ENCODE assay signal across 10 cellular contexts in genomic region chr19:38675611-38676010, GRCh38. TPM values are rescaled to one million over a fixed set of nuclear protein-coding genes. Genes with fewer than 3 reads are reported as not detected.
A peak's percentile ranks its signal among the peaks of the same experiment; 100 is the strongest.
DNase-seq lines count a peak whose midpoint lies in the region; ATAC-seq, FAIRE-seq and TF ChIP-seq lines count a peak whose summit lies in the region.
"Had no signal": no experiment of that assay in that cellular context is flagged by ENCODE, and none has a peak within 500 bp of the region (broad histone marks: within the 10 kb centered on the region; RNA-seq: fewer than 3 reads in every experiment).

No MANE protein-coding gene starts in this region.

- H3K27ac ChIP-seq in astrocyte (ENCODE audit: low read depth, low read length) (peak overlapping the region; percentile 46), lower lobe of right lung (peak overlapping the region; percentile 73), thymus (ENCODE audit: low read depth) (peak overlapping the region; percentile 90)

- intact Hi-C loops in lower lobe of right lung (cut with DNase I): no loop called here

- TF ChIP-seq CTCF in astrocyte (IDR thresholded peaks at IDR 0.05; ENCODE audit: insufficient read depth, low read depth, low read length) (no peak), lower lobe of right lung (IDR thresholded peaks at IDR 0.05) (no peak)

- no peak overlapping the region for H3K4me3 Mint-ChIP-seq in T-helper 1 cell treated with Interleukin-12 subunit alpha and Interleukin-12 subunit beta and Interleukin-4 antibody, amounts not matched to agents 30 μg/mL and 1 μg/mL, for 36 hours
- H3K4me3 Mint-ChIP-seq in astrocyte (ENCODE audit: unreplicated experiment): no peak overlapping the region

- peaks cover 16% of the 10 kb centered on the region for H3K36me3 ChIP-seq in astrocyte (ENCODE audit: insufficient read depth, low read length)
- peaks cover 14% of the 10 kb centered on the region for H3K36me3 ChIP-seq in lower lobe of right lung
- no peaks in the 10 kb centered on the region for H3K36me3 ChIP-seq in thymus (ENCODE audit: control insufficient read depth, insufficient read depth)

- no peaks in the 10 kb centered on the region for H3K27me3 Mint-ChIP-seq in T-helper 1 cell treated with Interleukin-12 subunit alpha and Interleukin-12 subunit beta and Interleukin-4 antibody, amounts not matched to agents 30 μg/mL and 1 μg/mL, for 36 hours (ENCODE audit: low read depth)
- no peaks in the 10 kb centered on the region for H3K27me3 Mint-ChIP-seq in astrocyte (ENCODE audit: low read depth, unreplicated experiment)

- DNase-seq in T-helper 1 cell: no peak
- DNase-seq in astrocyte (ENCODE audit: low read depth): no peak
- DNase-seq in lower lobe of right lung: no peak
- no peak for DNase-seq in NCI-H1092 treated with DMSO at 0.1 percent for 48 hours (lab: John Stamatoyannopoulos, UW)
- no peak for DNase-seq in middle frontal gyrus (ENCODE audit: extremely low spot score, low spot score)
- DNase-seq: activated CD4-positive, alpha-beta T cell treated with anti-CD3 and anti-CD28 coated beads for 48 hours had no signal

- H3K79me2 ChIP-seq in astrocyte (ENCODE audit: insufficient read depth, low read length): peaks cover 96% of the 10 kb centered on the region

- peaks cover 88% of the 10 kb centered on the region for H4K20me1 ChIP-seq in astrocyte (ENCODE audit: insufficient read depth, low read length)

- 80% methylated on average over 5 of the region's 5 CpGs for WGBS in thymus

- H2AFZ ChIP-seq in astrocyte (ENCODE audit: low read depth, low read length): no peak overlapping the region

- peak; percentile 54 to 57 for ATAC-seq in lower lobe of right lung
- no peak for ATAC-seq in HG03520 (IDR thresholded peaks at IDR 0.05; ENCODE audit: unreplicated experiment)

- H3K4me2 ChIP-seq in astrocyte (ENCODE audit: low read length): peak overlapping the region; percentile 66

- peaks cover 63% of the 10 kb centered on the region for H3K4me1 Mint-ChIP-seq in T-helper 1 cell treated with Interleukin-12 subunit alpha and Interleukin-12 subunit beta and Interleukin-4 antibody, amounts not matched to agents 30 μg/mL and 1 μg/mL, for 36 hours (ENCODE audit: low read depth)
- H3K4me1 Mint-ChIP-seq in astrocyte (ENCODE audit: low read depth, unreplicated experiment): peaks cover 78% of the 10 kb centered on the region

- FAIRE-seq in astrocyte (lab: Jason Lieb, UNC): no peak
- FAIRE-seq: A204.1 had no signal

- no peaks in the 10 kb centered on the region for H3K27me3 ChIP-seq in astrocyte (ENCODE audit: insufficient read depth, low read length)
- H3K27me3 ChIP-seq in lower lobe of right lung (ENCODE audit: low read depth): no peaks in the 10 kb centered on the region
- H3K27me3 ChIP-seq in thymus (ENCODE audit: control insufficient read depth, insufficient read depth): peaks cover 5% of the 10 kb centered on the region

- H3K27ac Mint-ChIP-seq in T-helper 1 cell treated with Interleukin-12 subunit alpha and Interleukin-12 subunit beta and Interleukin-4 antibody, amounts not matched to agents 30 μg/mL and 1 μg/mL, for 36 hours: peak overlapping the region; percentile 45
- peak overlapping the region; percentile 93 for H3K27ac Mint-ChIP-seq in astrocyte (ENCODE audit: unreplicated experiment)

- H3K9me3 ChIP-seq in astrocyte (ENCODE audit: insufficient read depth, low read depth, low read length) (no peaks in the 10 kb centered on the region), lower lobe of right lung (no peaks in the 10 kb centered on the region), thymus (ENCODE audit: control insufficient read depth) (no peaks in the 10 kb centered on the region)

- no peak overlapping the region for H3K9ac ChIP-seq in astrocyte (ENCODE audit: low read length)

- no peaks in the 10 kb centered on the region for H3K9me3 Mint-ChIP-seq in T-helper 1 cell treated with Interleukin-12 subunit alpha and Interleukin-12 subunit beta and Interleukin-4 antibody, amounts not matched to agents 30 μg/mL and 1 μg/mL, for 36 hours
- H3K9me3 Mint-ChIP-seq in astrocyte (ENCODE audit: unreplicated experiment): no peaks in the 10 kb centered on the region

- H3K36me3 Mint-ChIP-seq in T-helper 1 cell treated with Interleukin-12 subunit alpha and Interleukin-12 subunit beta and Interleukin-4 antibody, amounts not matched to agents 30 μg/mL and 1 μg/mL, for 36 hours (ENCODE audit: low read depth): peaks cover 25% of the 10 kb centered on the region
- H3K36me3 Mint-ChIP-seq in astrocyte (ENCODE audit: low read depth, unreplicated experiment): peaks cover 34% of the 10 kb centered on the region

- H3K4me1 ChIP-seq in astrocyte (ENCODE audit: insufficient read depth, low read length) (peaks cover 62% of the 10 kb centered on the region), lower lobe of right lung (peaks cover 82% of the 10 kb centered on the region), thymus (ENCODE audit: control insufficient read depth, insufficient read depth, low read length) (peaks cover 6% of the 10 kb centered on the region)

- H3K4me3 ChIP-seq in astrocyte (ENCODE audit: insufficient read depth, low read depth, low read length) (no peak overlapping the region), lower lobe of right lung (no peak overlapping the region), thymus (ENCODE audit: low read length) (no peak overlapping the region)

RNA-seq across cellular contexts. Expression of gene ACTN4, which starts 28.2 kb away (rescaled TPM):
- total RNA-seq in astrocyte (805 and 879 TPM in 2 replicates), lower lobe of right lung (454 TPM)
- 124 TPM for polyA plus RNA-seq in thymus

RNA-seq across cellular contexts. Expression of gene EIF3K, which starts 56.6 kb away (rescaled TPM):
- total RNA-seq in astrocyte (222 and 229 TPM in 2 replicates), lower lobe of right lung (229 TPM)
- 268 TPM for polyA plus RNA-seq in thymus

RNA-seq across cellular contexts. Expression of gene MAP4K1, which starts 57.9 kb away (rescaled TPM):
- total RNA-seq in astrocyte: 0.87 and 1.7 TPM in 2 replicates
- total RNA-seq in lower lobe of right lung: 11.4 TPM
- polyA plus RNA-seq in thymus: 82.9 TPM
